6 cellular contexts compared by ENCODE assay signal in genomic region chr19:799076-799881, GRCh38.
A peak's percentile ranks its signal among the peaks of the same experiment; 100 is the strongest.
DNase-seq lines count a peak whose midpoint lies in the region; ATAC-seq and TF ChIP-seq lines count a peak whose summit lies in the region.

No MANE protein-coding gene starts in this region.

- ATAC-seq in GM18873 (IDR thresholded peaks at IDR 0.05; ENCODE audit: low FRiP score, unreplicated experiment): no peak

- H3K27ac ChIP-seq in ACC112 (ENCODE audit: low read depth, low read length) (no peak overlapping the region), KMS-11 (peak overlapping the region; percentile 8; the same call in 1 of the 2 replicates), parathyroid adenoma (peak overlapping the region; percentile 96)

- H2AFZ ChIP-seq in ACC112 (ENCODE audit: low read length, unreplicated experiment) (no peak overlapping the region), KMS-11 (ENCODE audit: low read depth) (no peak overlapping the region), parathyroid adenoma (no peak overlapping the region)

- H3K4me2 ChIP-seq in KMS-11 (peak overlapping the region; percentile 54), parathyroid adenoma (ENCODE audit: low read length) (peak overlapping the region; percentile 75)

- H3K36me3 ChIP-seq in ACC112 (ENCODE audit: insufficient read depth, low read length) (peaks cover 16% of the 10 kb centered on the region; the same call in 1 of the 2 replicates), KMS-11 (ENCODE audit: insufficient read depth) (peaks cover 30% of the 10 kb centered on the region; the same call in 1 of the 2 replicates), parathyroid adenoma (ENCODE audit: control insufficient read depth, insufficient read depth, low read length) (no peaks in the 10 kb centered on the region)

- no peak for TF ChIP-seq CTCF in KMS-11 (conservative IDR thresholded peaks at IDR 0.05; ENCODE audit: low read depth, low read length)
- TF ChIP-seq CTCF in choroid plexus epithelial cell (conservative IDR thresholded peaks at IDR 0.05; ENCODE audit: low read depth, low read length): peak; percentile 51
- TF ChIP-seq CTCF in parathyroid adenoma (IDR thresholded peaks at IDR 0.05): no peak

- peaks cover 43% of the 10 kb centered on the region for H4K20me1 ChIP-seq in KMS-11 (ENCODE audit: insufficient read depth)

- H3K79me2 ChIP-seq in ACC112 (ENCODE audit: control insufficient read depth, insufficient read depth, low read length, unreplicated experiment) (peaks cover 65% of the 10 kb centered on the region), KMS-11 (ENCODE audit: insufficient read depth, low read depth) (peaks cover 64% of the 10 kb centered on the region), parathyroid adenoma (peaks cover 50% of the 10 kb centered on the region)

- H3K4me1 ChIP-seq in ACC112 (ENCODE audit: control insufficient read depth, insufficient read depth, low read length, unreplicated experiment) (peaks cover 36% of the 10 kb centered on the region), KMS-11 (ENCODE audit: low read depth, poor library complexity, severe bottlenecking) (peaks cover 18% of the 10 kb centered on the region), parathyroid adenoma (peaks cover 39% of the 10 kb centered on the region)

- DNase-seq in choroid plexus epithelial cell (ENCODE audit: low read depth) (peak; percentile 67), D341Med (ENCODE audit: low spot score) (no peak)

- H3K9ac ChIP-seq in KMS-11 (peak overlapping the region; percentile 96; the same call in 1 of the 2 replicates), parathyroid adenoma (peak overlapping the region; percentile 34)

- H3K9me3 ChIP-seq in parathyroid adenoma (ENCODE audit: control insufficient read depth, low read length): no peaks in the 10 kb centered on the region

- H3K27me3 ChIP-seq in ACC112 (ENCODE audit: insufficient read depth, low read length): no peaks in the 10 kb centered on the region
- no peaks in the 10 kb centered on the region for H3K27me3 ChIP-seq in KMS-11 (ENCODE audit: insufficient read depth, low read depth)
- no peaks in the 10 kb centered on the region for H3K27me3 ChIP-seq in parathyroid adenoma (ENCODE audit: control insufficient read depth, insufficient read depth, low read length)

- H3K4me3 ChIP-seq in ACC112 (ENCODE audit: low read depth, low read length) (peak overlapping the region; percentile 95), KMS-11 (IDR thresholded peaks at IDR 0.05; ENCODE audit: insufficient read depth, low read depth, low read length) (no peak overlapping the region), choroid plexus epithelial cell (ENCODE audit: low read depth, low read length) (peak overlapping the region; percentile 84), parathyroid adenoma (ENCODE audit: low read depth, low read length) (peak overlapping the region; percentile 72)
